Comparison of ENCODE assay signal across 1 cellular context in genomic region chr11:65562788-65563187, GRCh38.
TF ChIP-seq lines count a peak whose summit lies in the region.

No MANE protein-coding gene starts in this region.

TF ChIP-seq in HepG2, 621 proteins besides CTCF, POLR2A, EP300 and RAD21:
- TF ChIP-seq AHDC1 (CRISPR knock-in tag; IDR thresholded peaks at IDR 0.05; ENCODE audit: borderline replicate concordance) (no peak), ZNF3 (CRISPR knock-in tag; IDR thresholded peaks at IDR 0.05) (peak; percentile 97), CAMTA2 (CRISPR knock-in tag; IDR thresholded peaks at IDR 0.05; ENCODE audit: borderline replicate concordance) (no peak), POLR2AphosphoS2 (IDR thresholded peaks at IDR 0.05; ENCODE audit: low read depth, low read length) (no peak), SNRNP70 (IDR thresholded peaks at IDR 0.05; ENCODE audit: low read depth, low read length) (no peak), SMC3 (IDR thresholded peaks at IDR 0.05; ENCODE audit: low read length) (no peak), CREB1 (IDR thresholded peaks at IDR 0.05) (0 out of 2 replicates have a peak, but pooled peaks have one; percentile 23), CREB1 (CRISPR knock-in tag; IDR thresholded peaks at IDR 0.05) (no peak)
